Comparison of ENCODE assay signal across 8 cellular contexts in the genomic region with DNA sequence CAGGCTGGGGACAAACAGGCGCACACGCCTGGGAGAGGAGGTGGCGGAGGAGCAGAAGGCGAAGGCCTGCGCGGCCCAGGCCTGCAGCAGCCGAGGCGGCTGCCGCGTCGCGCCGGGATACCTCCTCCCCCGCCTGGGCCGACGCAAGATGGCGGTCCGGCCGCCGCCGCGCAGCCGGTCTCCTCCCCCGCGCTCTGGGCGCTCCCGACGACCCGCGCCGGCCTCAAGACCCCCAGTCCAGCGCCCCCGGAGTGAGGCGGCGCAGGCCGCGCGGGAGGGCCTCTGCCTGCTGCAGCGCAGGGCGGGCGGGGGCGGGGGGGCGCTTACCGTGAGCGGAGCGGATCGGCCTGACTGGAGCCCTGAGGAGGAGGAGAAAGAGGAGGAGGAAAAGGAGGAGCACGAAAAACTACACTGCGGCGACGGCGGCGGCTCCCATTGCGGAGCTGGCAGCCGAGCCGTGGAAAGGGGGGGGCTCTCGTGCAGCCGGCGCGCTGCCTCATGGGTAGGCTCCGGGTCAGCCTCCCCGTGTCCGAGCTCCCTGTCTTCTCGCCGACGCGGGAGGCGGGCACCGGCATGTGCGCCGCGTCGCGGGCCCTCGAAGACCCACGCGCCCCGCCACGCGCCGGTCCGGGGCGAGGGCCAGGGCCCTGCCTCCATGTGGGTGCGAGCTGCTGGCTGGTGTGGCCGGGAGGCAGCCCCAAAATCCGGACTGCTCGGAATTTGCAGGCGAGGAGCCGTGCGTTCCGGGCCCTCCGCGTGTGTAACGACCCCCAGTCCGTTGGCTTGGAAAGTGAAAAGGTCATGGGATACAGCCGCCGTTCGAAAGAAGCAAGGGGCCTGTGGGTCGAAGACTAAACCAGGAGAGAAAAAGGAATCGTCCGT. TPM values are rescaled to one million over a fixed set of nuclear protein-coding genes. Genes with fewer than 3 reads are reported as not detected.
DNase-seq lines count a peak whose midpoint lies in the region; FAIRE-seq and TF ChIP-seq lines count a peak whose summit lies in the region.

A gene with protein sequence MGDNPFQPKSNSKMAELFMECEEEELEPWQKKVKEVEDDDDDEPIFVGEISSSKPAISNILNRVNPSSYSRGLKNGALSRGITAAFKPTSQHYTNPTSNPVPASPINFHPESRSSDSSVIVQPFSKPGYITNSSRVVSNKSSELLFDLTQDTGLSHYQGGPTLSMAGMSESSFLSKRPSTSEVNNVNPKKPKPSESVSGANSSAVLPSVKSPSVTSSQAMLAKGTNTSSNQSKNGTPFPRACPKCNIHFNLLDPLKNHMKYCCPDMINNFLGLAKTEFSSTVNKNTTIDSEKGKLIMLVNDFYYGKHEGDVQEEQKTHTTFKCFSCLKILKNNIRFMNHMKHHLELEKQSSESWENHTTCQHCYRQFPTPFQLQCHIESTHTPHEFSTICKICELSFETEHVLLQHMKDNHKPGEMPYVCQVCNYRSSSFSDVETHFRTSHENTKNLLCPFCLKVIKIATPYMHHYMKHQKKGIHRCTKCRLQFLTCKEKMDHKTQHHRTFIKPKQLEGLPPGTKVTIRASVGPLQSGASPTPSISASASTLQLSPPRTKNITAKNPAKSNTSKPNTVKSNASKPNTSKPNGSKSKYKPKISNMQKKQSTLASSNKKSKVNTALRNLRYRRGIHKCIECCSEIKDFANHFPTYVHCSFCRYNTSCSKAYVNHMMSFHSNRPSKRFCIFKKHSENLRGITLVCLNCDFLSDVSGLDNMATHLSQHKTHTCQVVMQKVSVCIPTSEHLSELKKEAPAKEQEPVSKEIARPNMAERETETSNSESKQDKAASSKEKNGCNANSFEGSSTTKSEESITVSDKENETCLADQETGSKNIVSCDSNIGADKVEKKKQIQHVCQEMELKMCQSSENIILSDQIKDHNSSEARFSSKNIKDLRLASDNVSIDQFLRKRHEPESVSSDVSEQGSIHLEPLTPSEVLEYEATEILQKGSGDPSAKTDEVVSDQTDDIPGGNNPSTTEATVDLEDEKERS (minus strand): TSS at position 379 of the 882 bp plus-strand sequence. CDS start 26,400 bp downstream, outside the sequence.

- peak; percentile 94 for DNase-seq in EH (ENCODE audit: low read depth)
- peak; percentile 53 for DNase-seq in H54 (ENCODE audit: insufficient read length, low spot score)
- DNase-seq in MG63 = peak; percentile 93
- DNase-seq in SK-MEL-5 (ENCODE audit: low read depth, low spot score) = peak; percentile 47
- DNase-seq in activated naive CD4-positive, alpha-beta T cell (lab: John Stamatoyannopoulos, UW) = peak; percentile 43 to 71 (median 46)
- peak; percentile 72 for DNase-seq in foreskin melanocyte
- DNase-seq in nucleus accumbens (lab: John Stamatoyannopoulos, UW) = peak in 55 of 56 donors; percentile 44 to 92 (median 85)
- peak; percentile 85 for DNase-seq in superior temporal gyrus (ENCODE audit: extremely low spot score)

- TF ChIP-seq POLR2A in H54 (IDR thresholded peaks at IDR 0.05; ENCODE audit: low read depth, low read length) = peak; percentile 65

- FAIRE-seq in H54 (lab: Jason Lieb, UNC) = no peak

- in situ Hi-C loops in SK-MEL-5 (cut with HindIII; ENCODE audit: low pct_unique_long_range_greater_than_20kb, low sequenced_read_pairs) = no loop called here

- peaks cover 9% of the 10 kb centered on the region for H3K36me3 ChIP-seq in MG63

- peak within 1 kb of the TSS; percentile 85 for H3K4me3 ChIP-seq in MG63

- H3K27me3 ChIP-seq in MG63 = no peaks in the 10 kb centered on the region

- H3K9me3 ChIP-seq in MG63 = peaks cover 3% of the 10 kb centered on the region; the same call in 1 of the 2 replicates

RNA-seq across cellular contexts. Expression of the gene that starts here (rescaled TPM):
- 12.2 and 13.2 TPM in 2 replicates for total RNA-seq in MG63 (2014; rRNA removed; shearing (Covaris generic); ENCODE audit: low replicate concordance)
- 20.2 and 25.3 TPM in 2 replicates for total RNA-seq in SK-MEL-5 (2014; rRNA removed; shearing (Covaris generic))
- polyA plus RNA-seq in SK-MEL-5 (2015; cell fraction: cytosol; rRNA removed) = 4.8 and 8.0 TPM in 2 replicates
- polyA plus RNA-seq in SK-MEL-5 (2015; cell fraction: nucleus; rRNA removed) = 32.0 and 35.0 TPM in 2 replicates

Comparison
In these comparisons a context has a peak if more than half of its experiments do, and no peak if none do; other contexts are left out.
1. Peak in every context shown above with its lines: DNase-seq and H3K4me3 ChIP-seq.